8 cellular contexts compared by ENCODE assay signal in genomic region chr1:151790071-151790939, GRCh38. TPM values are rescaled to one million over a fixed set of nuclear protein-coding genes. Genes with fewer than 3 reads are reported as not detected.
DNase-seq lines count a peak whose midpoint lies in the region; ATAC-seq, FAIRE-seq and TF ChIP-seq lines count a peak whose summit lies in the region.

TDRKH (minus strand) TSS chr1:151790500; CDS start chr1:151783022, 7,478 bp downstream.

- H4K20me1 ChIP-seq in OCI-LY1 (ENCODE audit: insufficient read depth, low read length) = no peaks in the 10 kb centered on the region

- peak; percentile 94 for ATAC-seq in GM21447 (IDR thresholded peaks at IDR 0.05; ENCODE audit: unreplicated experiment)

- no peaks in the 10 kb centered on the region for H3K36me3 ChIP-seq in HUES64 (ENCODE audit: insufficient read depth, low read length)
- no peaks in the 10 kb centered on the region for H3K36me3 ChIP-seq in OCI-LY1 (ENCODE audit: insufficient read depth, low read length)

- H3K4me2 ChIP-seq in OCI-LY1 (ENCODE audit: low read length) = peak within 1 kb of the TSS; percentile 90

- no peaks in the 10 kb centered on the region for H3K9me2 ChIP-seq in OCI-LY1 (ENCODE audit: low read depth, low read length)

- H3K27ac ChIP-seq in HUES64 (ENCODE audit: low read depth, low read length) (no peak within 1 kb of the TSS), OCI-LY1 (ENCODE audit: low read depth, low read length, poor library complexity, severe bottlenecking) (no peak within 1 kb of the TSS)

- H3F3A ChIP-seq in OCI-LY1 (ENCODE audit: insufficient read depth, low read length) = no peaks in the 10 kb centered on the region

- WGBS in HUES64 = under 1% methylated on average over 58 of the region's 58 CpGs

- FAIRE-seq in D721Med (lab: Jason Lieb, UNC) = peak; percentile 95

- TF ChIP-seq CTCF in D721Med (IDR thresholded peaks at IDR 0.05; ENCODE audit: insufficient read depth, missing control alignments) (peak; percentile 24), OCI-LY1 (IDR thresholded peaks at IDR 0.05; ENCODE audit: low read length) (no peak; the same call in 1 of the 2 replicates)

- H3K4me3 ChIP-seq in HUES64 (ENCODE audit: low read length) (peak within 1 kb of the TSS; percentile 89), OCI-LY1 (ENCODE audit: low read depth, low read length, poor library complexity, severe bottlenecking) (peak within 1 kb of the TSS; percentile 71)

- DNase-seq in D721Med (ENCODE audit: insufficient read length, low spot score) = peak; percentile 98
- peak; percentile 98 for DNase-seq in activated CD8-positive, alpha-beta memory T cell treated with anti-CD3 and anti-CD28 coated beads, Interleukin-2, amount 50 U/mL, for 48 hours
- DNase-seq in epidermal melanocyte (ENCODE audit: insufficient read length, low spot score) = peak; percentile 99
- DNase-seq in middle frontal gyrus (ENCODE audit: extremely low spot score, low spot score) = peak; percentile 96
- DNase-seq in stimulated activated CD8-positive, alpha-beta memory T cell treated with anti-CD3 and anti-CD28 coated beads, Interleukin-2, amount 100 ng/mL, for 48 hours (ENCODE audit: low read depth in 2 of 2) = peak; percentile 98

- peaks cover 11% of the 10 kb centered on the region; the same call in 1 of the 2 replicates for H3K4me1 ChIP-seq in HUES64 (ENCODE audit: insufficient read depth, low read length)
- H3K4me1 ChIP-seq in OCI-LY1 (ENCODE audit: insufficient read depth, low read length, severe bottlenecking) = peaks cover 23% of the 10 kb centered on the region

- H3K27me3 ChIP-seq in HUES64 (ENCODE audit: insufficient read depth, low read length) = peaks cover 13% of the 10 kb centered on the region; the same call in 1 of the 2 replicates
- no peaks in the 10 kb centered on the region for H3K27me3 ChIP-seq in OCI-LY1 (ENCODE audit: insufficient read depth, low read length)

- H3K9ac ChIP-seq in HUES64 (ENCODE audit: low read depth, low read length) (peak within 1 kb of the TSS; percentile 60), OCI-LY1 (ENCODE audit: low read length) (peak within 1 kb of the TSS; percentile 58)

- no peaks in the 10 kb centered on the region for H3K9me3 ChIP-seq in HUES64 (ENCODE audit: insufficient read depth, low read depth, low read length)
- no peaks in the 10 kb centered on the region for H3K9me3 ChIP-seq in OCI-LY1 (ENCODE audit: low read length)

- no peaks in the 10 kb centered on the region for H3K79me2 ChIP-seq in OCI-LY1 (ENCODE audit: insufficient read depth, low read length)

- H2AFZ ChIP-seq in OCI-LY1 (ENCODE audit: low read length) = peak within 1 kb of the TSS; percentile 89

RNA-seq across cellular contexts. Expression of gene TDRKH, which starts in this region (rescaled TPM):
- 15.8 TPM for polyA plus RNA-seq in HUES64 (2013, experiment 1 of 2)
- 23.5 TPM for polyA plus RNA-seq in HUES64 (2013, experiment 2 of 2)
